ENCODE assay signal across 37 cellular contexts in the genomic region with DNA sequence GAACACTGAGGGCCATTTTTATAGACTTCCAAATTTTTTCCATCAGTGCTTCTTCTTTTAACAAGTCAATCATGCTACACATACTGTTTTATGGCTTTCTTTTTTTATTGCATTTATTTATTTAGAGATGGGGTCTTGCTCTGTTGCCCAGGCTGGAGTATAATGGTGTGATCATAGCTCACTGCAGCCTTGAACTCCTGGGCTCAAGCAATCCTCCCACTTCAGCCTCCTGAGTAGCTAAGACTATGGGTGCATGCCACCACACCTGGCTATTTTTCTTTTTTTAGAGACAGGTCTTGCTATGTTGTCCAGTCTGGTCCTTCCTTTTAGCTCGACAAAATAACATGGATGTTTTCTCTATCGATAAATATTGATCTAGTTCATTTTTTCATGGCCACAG.
"Had no signal": no experiment of that assay in that cellular context is flagged by ENCODE, and none has a peak within 500 bp of the region (broad histone marks: within the 10 kb centered on the region; RNA-seq: fewer than 3 reads in every experiment).

No MANE protein-coding gene starts in this region.

- H3K27ac Mint-ChIP-seq: activated naive CD4-positive, alpha-beta T cell treated with anti-CD3 and anti-CD28 coated beads for 36 hours; activated naive CD4-positive, alpha-beta T cell treated with anti-CD3 and anti-CD28 coated beads, Interleukin-2, amount 10 ng/mL, durations not matched to agents 7 days and 5 days; activated naive CD4-positive, alpha-beta T cell treated with anti-CD3 and anti-CD28 coated beads, Interleukin-2, amount 50 U/mL, for 24 hours; activated naive CD4-positive, alpha-beta T cell treated with anti-CD3 and anti-CD28 coated beads, Interleukin-2, amount 50 U/mL, for 72 hours; activated naive CD8-positive, alpha-beta T cell; activated naive CD8-positive, alpha-beta T cell treated with anti-CD3 and anti-CD28 coated beads for 36 hours; activated naive CD8-positive, alpha-beta T cell treated with anti-CD3 and anti-CD28 coated beads, Interleukin-2, amount 10 ng/mL, durations not matched to agents 7 days and 5 days; activated naive CD8-positive, alpha-beta T cell treated with anti-CD3 and anti-CD28 coated beads, Interleukin-2, amount 50 U/mL, for 24 hours; activated T-cell treated with anti-CD3 and anti-CD28 coated beads, Interleukin-2, amount 50 U/mL, for 24 hours; activated T-cell treated with anti-CD3 and anti-CD28 coated beads, Interleukin-2, amount 50 U/mL, for 72 hours; activated T-helper 1 cell treated with anti-CD3 and anti-CD28 coated beads, Interleukin-12 subunit alpha, Interleukin-12 subunit beta, Interleukin-2, Interleukin-4 antibody, amounts not matched to agents 30 ng/mL and 10 ng/mL and 1 ng/mL, durations not matched to agents 14 hours and 24 hours and 36 hours; activated T-helper 17 cell treated with anti-CD3 and anti-CD28 coated beads, Interleukin-2, amount 50 U/mL, for 72 hours; activated T-helper 2 cell treated with anti-CD3 and anti-CD28 coated beads, Interferon-gamma antibody, Interleukin-2, Interleukin-4, amounts not matched to agents 10 μg/mL and 5 μg/mL and 100 μg/mL, durations not matched to agents 14 hours and 24 hours and 36 hours; brain had no signal

- H3K9me3 ChIP-seq: adrenal gland, ascending aorta, body of pancreas, breast epithelium had no signal

- H3K27me3 Mint-ChIP-seq: activated naive CD4-positive, alpha-beta T cell treated with anti-CD3 and anti-CD28 coated beads, Interleukin-2, amount 10 ng/mL, durations not matched to agents 7 days and 5 days; activated naive CD8-positive, alpha-beta T cell treated with anti-CD3 and anti-CD28 coated beads for 36 hours; activated naive CD8-positive, alpha-beta T cell treated with anti-CD3 and anti-CD28 coated beads, Interleukin-2, amount 10 ng/mL, durations not matched to agents 7 days and 5 days; activated T-cell treated with anti-CD3 and anti-CD28 coated beads, Interleukin-2, amount 50 U/mL, for 24 hours; activated T-helper 17 cell treated with anti-CD3 and anti-CD28 coated beads, Interleukin-2, amount 50 U/mL, for 72 hours; brain; central memory CD8-positive, alpha-beta T cell had no signal

- H3K4me1 ChIP-seq: adrenal gland, ascending aorta, breast epithelium had no signal

- H3K4me3 ChIP-seq: adrenal gland, ascending aorta, body of pancreas, breast epithelium, cardiac muscle cell had no signal

- H3K36me3 ChIP-seq: adrenal gland, ascending aorta, brain microvascular endothelial cell, breast epithelium, cardiac muscle cell had no signal

- H3K36me3 Mint-ChIP-seq: activated naive CD4-positive, alpha-beta T cell treated with anti-CD3 and anti-CD28 coated beads, Interleukin-2, amount 10 ng/mL, durations not matched to agents 7 days and 5 days; activated naive CD4-positive, alpha-beta T cell treated with anti-CD3 and anti-CD28 coated beads, Interleukin-2, amount 50 U/mL, for 24 hours; activated naive CD4-positive, alpha-beta T cell treated with anti-CD3 and anti-CD28 coated beads, Interleukin-2, amount 50 U/mL, for 72 hours; activated naive CD8-positive, alpha-beta T cell; activated naive CD8-positive, alpha-beta T cell treated with anti-CD3 and anti-CD28 coated beads for 36 hours; activated naive CD8-positive, alpha-beta T cell treated with anti-CD3 and anti-CD28 coated beads, Interleukin-2, amount 10 ng/mL, durations not matched to agents 7 days and 5 days; brain had no signal

- H3K27ac ChIP-seq: adrenal gland, ascending aorta, body of pancreas, brain microvascular endothelial cell, breast epithelium, cardiac muscle cell had no signal

- H3K9me3 Mint-ChIP-seq: activated naive CD4-positive, alpha-beta T cell treated with anti-CD3 and anti-CD28 coated beads for 36 hours; activated naive CD4-positive, alpha-beta T cell treated with anti-CD3 and anti-CD28 coated beads, Interleukin-2, amount 10 ng/mL, durations not matched to agents 7 days and 5 days; activated naive CD4-positive, alpha-beta T cell treated with anti-CD3 and anti-CD28 coated beads, Interleukin-2, amount 50 U/mL, for 24 hours; activated naive CD8-positive, alpha-beta T cell treated with anti-CD3 and anti-CD28 coated beads for 36 hours; activated naive CD8-positive, alpha-beta T cell treated with anti-CD3 and anti-CD28 coated beads, Interleukin-2, amount 10 ng/mL, durations not matched to agents 7 days and 5 days; activated naive CD8-positive, alpha-beta T cell treated with anti-CD3 and anti-CD28 coated beads, Interleukin-2, amount 50 U/mL, for 24 hours; activated T-cell treated with anti-CD3 and anti-CD28 coated beads, Interleukin-2, amount 50 U/mL, for 24 hours; activated T-helper 1 cell treated with anti-CD3 and anti-CD28 coated beads, Interleukin-12 subunit alpha, Interleukin-12 subunit beta, Interleukin-2, Interleukin-4 antibody, amounts not matched to agents 30 ng/mL and 10 ng/mL and 1 ng/mL, durations not matched to agents 14 hours and 24 hours and 36 hours; activated T-helper 17 cell treated with anti-CD3 and anti-CD28 coated beads, Interleukin-2, amount 50 U/mL, for 72 hours; activated T-helper 2 cell treated with anti-CD3 and anti-CD28 coated beads, Interferon-gamma antibody, Interleukin-2, Interleukin-4, amounts not matched to agents 10 μg/mL and 5 μg/mL and 100 μg/mL, durations not matched to agents 14 hours and 24 hours and 36 hours; brain had no signal

- H3K4me3 Mint-ChIP-seq: activated naive CD4-positive, alpha-beta T cell treated with anti-CD3 and anti-CD28 coated beads for 36 hours; activated naive CD4-positive, alpha-beta T cell treated with anti-CD3 and anti-CD28 coated beads, Interleukin-2, amount 10 ng/mL, durations not matched to agents 7 days and 5 days; activated naive CD4-positive, alpha-beta T cell treated with anti-CD3 and anti-CD28 coated beads, Interleukin-2, amount 50 U/mL, for 24 hours; activated naive CD8-positive, alpha-beta T cell; activated naive CD8-positive, alpha-beta T cell treated with anti-CD3 and anti-CD28 coated beads for 36 hours; activated naive CD8-positive, alpha-beta T cell treated with anti-CD3 and anti-CD28 coated beads, Interleukin-2, amount 10 ng/mL, durations not matched to agents 7 days and 5 days; activated naive CD8-positive, alpha-beta T cell treated with anti-CD3 and anti-CD28 coated beads, Interleukin-2, amount 50 U/mL, for 24 hours; activated T-cell treated with anti-CD3 and anti-CD28 coated beads, Interleukin-2, amount 50 U/mL, for 24 hours; activated T-cell treated with anti-CD3 and anti-CD28 coated beads, Interleukin-2, amount 50 U/mL, for 4 hours; activated T-cell treated with anti-CD3 and anti-CD28 coated beads, Interleukin-2, amount 50 U/mL, for 72 hours; activated T-helper 1 cell treated with anti-CD3 and anti-CD28 coated beads, Interleukin-12 subunit alpha, Interleukin-12 subunit beta, Interleukin-2, Interleukin-4 antibody, amounts not matched to agents 30 ng/mL and 10 ng/mL and 1 ng/mL, durations not matched to agents 14 hours and 24 hours and 36 hours; activated T-helper 17 cell treated with anti-CD3 and anti-CD28 coated beads, Interleukin-2, amount 50 U/mL, for 72 hours; brain; central memory CD8-positive, alpha-beta T cell had no signal

- DNase-seq: activated effector memory CD4-positive, alpha-beta T cell treated with anti-CD3 and anti-CD28 coated beads, Interleukin-2, amount 50 U/mL, for 16 hours; activated effector memory CD4-positive, alpha-beta T cell treated with Interleukin-2 at 50 U/mL for 16 hours; activated gamma-delta T cell; activated gamma-delta T cell treated with Interleukin-2 at 50 U/mL for 16 hours; activated naive CD4-positive, alpha-beta T cell; activated naive CD4-positive, alpha-beta T cell treated with anti-CD3 and anti-CD28 coated beads for 36 hours; activated naive CD4-positive, alpha-beta T cell treated with anti-CD3 and anti-CD28 coated beads, Interleukin-2, amount 10 ng/mL, durations not matched to agents 7 days and 5 days; activated naive CD4-positive, alpha-beta T cell treated with anti-CD3 and anti-CD28 coated beads, Interleukin-2, amount 50 U/mL, for 16 hours; activated naive CD4-positive, alpha-beta T cell treated with Interleukin-2 at 50 U/mL for 16 hours; activated naive CD8-positive, alpha-beta T cell treated with anti-CD3 and anti-CD28 coated beads for 36 hours; activated naive CD8-positive, alpha-beta T cell treated with anti-CD3 and anti-CD28 coated beads, Interleukin-2, amount 10 ng/mL, durations not matched to agents 7 days and 5 days; activated naive CD8-positive, alpha-beta T cell treated with anti-CD3 and anti-CD28 coated beads, Interleukin-2, amount 50 U/mL, for 24 hours; activated T-cell treated with anti-CD3 and anti-CD28 coated beads, Interleukin-2, amount 50 U/mL, for 24 hours; activated T-cell treated with anti-CD3 and anti-CD28 coated beads, Interleukin-2, amount 50 U/mL, for 4 hours; activated T-cell treated with anti-CD3 and anti-CD28 coated beads, Interleukin-2, amount 50 U/mL, for 48 hours; activated T-cell treated with anti-CD3 and anti-CD28 coated beads, Interleukin-2, amount 50 U/mL, for 72 hours; adrenal gland; amniotic stem cell; amygdala; anterior cingulate cortex; aorta; body of pancreas; brain microvascular endothelial cell; caudate nucleus; central memory CD4-positive, alpha-beta T cell; cerebellar nuclear complex had no signal

- H3K4me1 Mint-ChIP-seq: activated naive CD4-positive, alpha-beta T cell treated with anti-CD3 and anti-CD28 coated beads, Interleukin-2, amount 10 ng/mL, durations not matched to agents 7 days and 5 days; activated naive CD4-positive, alpha-beta T cell treated with anti-CD3 and anti-CD28 coated beads, Interleukin-2, amount 50 U/mL, for 24 hours; activated naive CD8-positive, alpha-beta T cell treated with anti-CD3 and anti-CD28 coated beads for 36 hours; activated naive CD8-positive, alpha-beta T cell treated with anti-CD3 and anti-CD28 coated beads, Interleukin-2, amount 10 ng/mL, durations not matched to agents 7 days and 5 days; activated naive CD8-positive, alpha-beta T cell treated with anti-CD3 and anti-CD28 coated beads, Interleukin-2, amount 50 U/mL, for 24 hours; activated T-helper 17 cell treated with anti-CD3 and anti-CD28 coated beads, Interleukin-2, amount 50 U/mL, for 72 hours; brain; central memory CD8-positive, alpha-beta T cell had no signal

- ATAC-seq: activated naive CD4-positive, alpha-beta T cell treated with anti-CD3 and anti-CD28 coated beads, Interleukin-2, amount 50 U/mL, for 72 hours; activated naive CD8-positive, alpha-beta T cell treated with anti-CD3 and anti-CD28 coated beads, Interleukin-2, amount 50 U/mL, for 24 hours; activated T-cell treated with anti-CD3 and anti-CD28 coated beads, Interleukin-2, amount 50 U/mL, for 4 hours; activated T-cell treated with anti-CD3 and anti-CD28 coated beads, Interleukin-2, amount 50 U/mL, for 72 hours; activated T-helper 17 cell treated with anti-CD3 and anti-CD28 coated beads, Interleukin-2, amount 50 U/mL, for 72 hours; body of pancreas had no signal
